In genomic region chr6:13406781-13407180, GRCh38 we compare ENCODE assay signal across 10 cellular contexts.
DNase-seq lines count a peak whose midpoint lies in the region; ATAC-seq and TF ChIP-seq lines count a peak whose summit lies in the region.
"Had no signal": no experiment of that assay in that cellular context is flagged by ENCODE, and none has a peak within 500 bp of the region (broad histone marks: within the 10 kb centered on the region; RNA-seq: fewer than 3 reads in every experiment).

No MANE protein-coding gene starts in this region.

- H3K4me3 ChIP-seq in mucosa of descending colon = no peak overlapping the region

- TF ChIP-seq CTCF in mucosa of descending colon (IDR thresholded peaks at IDR 0.05) = no peak

- ATAC-seq in mucosa of descending colon (peak; percentile 55), HG03469 (IDR thresholded peaks at IDR 0.05; ENCODE audit: unreplicated experiment) (no peak), GM19467 (IDR thresholded peaks at IDR 0.05; ENCODE audit: unreplicated experiment) (no peak), HG03457 (IDR thresholded peaks at IDR 0.05; ENCODE audit: unreplicated experiment) (no peak)

- intact Hi-C loops in mucosa of descending colon (cut with DNase I, micrococcal nuclease) = no loop called here

- H3K9me3 ChIP-seq in mucosa of descending colon = no peaks in the 10 kb centered on the region

- H3K4me1 ChIP-seq in mucosa of descending colon (ENCODE audit: low read depth) = no peaks in the 10 kb centered on the region
- H3K4me1 ChIP-seq: parathyroid adenoma had no signal

- DNase-seq in Ammon's horn (ENCODE audit: low spot score) (peak; percentile 76), NCI-H2227 (lab: John Stamatoyannopoulos, UW; ENCODE audit: unreplicated experiment) (peak; percentile 39), erythroblast (lab: John Stamatoyannopoulos, UW) (peak; percentile 21 to 27), mucosa of descending colon (no peak), HuH-7.5 (ENCODE audit: low spot score) (no peak)
- DNase-seq: activated CD4-positive, alpha-beta T cell treated with anti-CD3 and anti-CD28 coated beads, Interleukin-2, amount 50 U/mL, for 1 hour had no signal

- no peak for TF ChIP-seq POLR2A in erythroblast (IDR thresholded peaks at IDR 0.05; ENCODE audit: low read length)

- no peaks in the 10 kb centered on the region for H3K36me3 ChIP-seq in mucosa of descending colon (ENCODE audit: low read depth)

Comparison
In these comparisons a context has a peak if more than half of its experiments do, and no peak if none do; other contexts are left out.
1. DNase-seq: peak in Ammon's horn (single experiment), NCI-H2227 (single experiment) and erythroblast (2 of 2); none in mucosa of descending colon (0 of 3) and HuH-7.5 (single experiment).